40 cellular contexts compared by ENCODE assay signal in genomic region chr2:77633601-77634000, GRCh38.
"Had no signal": no experiment of that assay in that cellular context is flagged by ENCODE, and none has a peak within 500 bp of the region (broad histone marks: within the 10 kb centered on the region; RNA-seq: fewer than 3 reads in every experiment).

No MANE protein-coding gene starts in this region.

- H3K27ac Mint-ChIP-seq: activated naive CD4-positive, alpha-beta T cell treated with anti-CD3 and anti-CD28 coated beads for 36 hours; activated naive CD4-positive, alpha-beta T cell treated with anti-CD3 and anti-CD28 coated beads, Interleukin-2, amount 10 ng/mL, durations not matched to agents 7 days and 5 days; activated naive CD4-positive, alpha-beta T cell treated with anti-CD3 and anti-CD28 coated beads, Interleukin-2, amount 50 U/mL, for 24 hours; activated naive CD4-positive, alpha-beta T cell treated with anti-CD3 and anti-CD28 coated beads, Interleukin-2, amount 50 U/mL, for 72 hours; activated naive CD8-positive, alpha-beta T cell; activated naive CD8-positive, alpha-beta T cell treated with anti-CD3 and anti-CD28 coated beads for 36 hours; activated naive CD8-positive, alpha-beta T cell treated with anti-CD3 and anti-CD28 coated beads, Interleukin-2, amount 10 ng/mL, durations not matched to agents 7 days and 5 days; activated naive CD8-positive, alpha-beta T cell treated with anti-CD3 and anti-CD28 coated beads, Interleukin-2, amount 50 U/mL, for 24 hours; activated T-cell treated with anti-CD3 and anti-CD28 coated beads, Interleukin-2, amount 50 U/mL, for 24 hours; activated T-cell treated with anti-CD3 and anti-CD28 coated beads, Interleukin-2, amount 50 U/mL, for 72 hours; activated T-helper 1 cell treated with anti-CD3 and anti-CD28 coated beads, Interleukin-12 subunit alpha, Interleukin-12 subunit beta, Interleukin-2, Interleukin-4 antibody, amounts not matched to agents 30 ng/mL and 10 ng/mL and 1 ng/mL, durations not matched to agents 14 hours and 24 hours and 36 hours; activated T-helper 17 cell treated with anti-CD3 and anti-CD28 coated beads, Interleukin-2, amount 50 U/mL, for 72 hours; activated T-helper 2 cell treated with anti-CD3 and anti-CD28 coated beads, Interferon-gamma antibody, Interleukin-2, Interleukin-4, amounts not matched to agents 10 μg/mL and 5 μg/mL and 100 μg/mL, durations not matched to agents 14 hours and 24 hours and 36 hours; brain had no signal

- H3K27ac ChIP-seq: adrenal gland, ascending aorta, body of pancreas, brain microvascular endothelial cell, breast epithelium, cardiac muscle cell had no signal

- H3K36me3 ChIP-seq: adrenal gland, ascending aorta, brain microvascular endothelial cell, cardiac muscle cell had no signal

- H3K27me3 ChIP-seq: adrenal gland, ascending aorta, body of pancreas, brain microvascular endothelial cell, breast epithelium, cardiac muscle cell had no signal

- ATAC-seq: activated naive CD4-positive, alpha-beta T cell treated with anti-CD3 and anti-CD28 coated beads, Interleukin-2, amount 50 U/mL, for 72 hours; activated naive CD8-positive, alpha-beta T cell treated with anti-CD3 and anti-CD28 coated beads, Interleukin-2, amount 50 U/mL, for 24 hours; activated T-cell treated with anti-CD3 and anti-CD28 coated beads, Interleukin-2, amount 50 U/mL, for 4 hours; activated T-cell treated with anti-CD3 and anti-CD28 coated beads, Interleukin-2, amount 50 U/mL, for 72 hours; activated T-helper 17 cell treated with anti-CD3 and anti-CD28 coated beads, Interleukin-2, amount 50 U/mL, for 72 hours; body of pancreas had no signal

- H3K27me3 Mint-ChIP-seq: activated naive CD4-positive, alpha-beta T cell treated with anti-CD3 and anti-CD28 coated beads, Interleukin-2, amount 10 ng/mL, durations not matched to agents 7 days and 5 days; activated naive CD4-positive, alpha-beta T cell treated with anti-CD3 and anti-CD28 coated beads, Interleukin-2, amount 50 U/mL, for 24 hours; activated naive CD8-positive, alpha-beta T cell; activated naive CD8-positive, alpha-beta T cell treated with anti-CD3 and anti-CD28 coated beads for 36 hours; activated naive CD8-positive, alpha-beta T cell treated with anti-CD3 and anti-CD28 coated beads, Interleukin-2, amount 10 ng/mL, durations not matched to agents 7 days and 5 days; activated naive CD8-positive, alpha-beta T cell treated with anti-CD3 and anti-CD28 coated beads, Interleukin-2, amount 50 U/mL, for 24 hours; activated T-cell treated with anti-CD3 and anti-CD28 coated beads, Interleukin-2, amount 50 U/mL, for 24 hours; activated T-helper 17 cell treated with anti-CD3 and anti-CD28 coated beads, Interleukin-2, amount 50 U/mL, for 72 hours; brain; central memory CD8-positive, alpha-beta T cell had no signal

- H3K4me1 Mint-ChIP-seq: activated naive CD4-positive, alpha-beta T cell treated with anti-CD3 and anti-CD28 coated beads, Interleukin-2, amount 10 ng/mL, durations not matched to agents 7 days and 5 days; activated naive CD4-positive, alpha-beta T cell treated with anti-CD3 and anti-CD28 coated beads, Interleukin-2, amount 50 U/mL, for 24 hours; activated naive CD8-positive, alpha-beta T cell treated with anti-CD3 and anti-CD28 coated beads for 36 hours; activated naive CD8-positive, alpha-beta T cell treated with anti-CD3 and anti-CD28 coated beads, Interleukin-2, amount 10 ng/mL, durations not matched to agents 7 days and 5 days; activated naive CD8-positive, alpha-beta T cell treated with anti-CD3 and anti-CD28 coated beads, Interleukin-2, amount 50 U/mL, for 24 hours; activated T-helper 17 cell treated with anti-CD3 and anti-CD28 coated beads, Interleukin-2, amount 50 U/mL, for 72 hours; central memory CD8-positive, alpha-beta T cell had no signal

- H3K4me3 ChIP-seq: adrenal gland, ascending aorta, body of pancreas, breast epithelium, cardiac muscle cell had no signal

- DNase-seq: activated effector memory CD4-positive, alpha-beta T cell treated with anti-CD3 and anti-CD28 coated beads, Interleukin-2, amount 50 U/mL, for 16 hours; activated effector memory CD4-positive, alpha-beta T cell treated with Interleukin-2 at 50 U/mL for 16 hours; activated gamma-delta T cell; activated gamma-delta T cell treated with Interleukin-2 at 50 U/mL for 16 hours; activated naive CD4-positive, alpha-beta T cell; activated naive CD4-positive, alpha-beta T cell treated with anti-CD3 and anti-CD28 coated beads for 36 hours; activated naive CD4-positive, alpha-beta T cell treated with anti-CD3 and anti-CD28 coated beads, Interleukin-2, amount 10 ng/mL, durations not matched to agents 7 days and 5 days; activated naive CD4-positive, alpha-beta T cell treated with anti-CD3 and anti-CD28 coated beads, Interleukin-2, amount 50 U/mL, for 16 hours; activated naive CD4-positive, alpha-beta T cell treated with Interleukin-2 at 50 U/mL for 16 hours; activated naive CD8-positive, alpha-beta T cell treated with anti-CD3 and anti-CD28 coated beads for 36 hours; activated naive CD8-positive, alpha-beta T cell treated with anti-CD3 and anti-CD28 coated beads, Interleukin-2, amount 10 ng/mL, durations not matched to agents 7 days and 5 days; activated naive CD8-positive, alpha-beta T cell treated with anti-CD3 and anti-CD28 coated beads, Interleukin-2, amount 50 U/mL, for 24 hours; activated T-cell treated with anti-CD3 and anti-CD28 coated beads, Interleukin-2, amount 50 U/mL, for 1 hour; activated T-cell treated with anti-CD3 and anti-CD28 coated beads, Interleukin-2, amount 50 U/mL, for 24 hours; activated T-cell treated with anti-CD3 and anti-CD28 coated beads, Interleukin-2, amount 50 U/mL, for 4 hours; activated T-cell treated with anti-CD3 and anti-CD28 coated beads, Interleukin-2, amount 50 U/mL, for 48 hours; activated T-cell treated with anti-CD3 and anti-CD28 coated beads, Interleukin-2, amount 50 U/mL, for 72 hours; adrenal gland; amniotic stem cell; amygdala; anterior cingulate cortex; aorta; body of pancreas; brain microvascular endothelial cell; caudate nucleus; central memory CD4-positive, alpha-beta T cell; cerebellar nuclear complex had no signal

- H3K4me3 Mint-ChIP-seq: activated naive CD4-positive, alpha-beta T cell treated with anti-CD3 and anti-CD28 coated beads for 36 hours; activated naive CD4-positive, alpha-beta T cell treated with anti-CD3 and anti-CD28 coated beads, Interleukin-2, amount 10 ng/mL, durations not matched to agents 7 days and 5 days; activated naive CD4-positive, alpha-beta T cell treated with anti-CD3 and anti-CD28 coated beads, Interleukin-2, amount 50 U/mL, for 24 hours; activated naive CD8-positive, alpha-beta T cell; activated naive CD8-positive, alpha-beta T cell treated with anti-CD3 and anti-CD28 coated beads for 36 hours; activated naive CD8-positive, alpha-beta T cell treated with anti-CD3 and anti-CD28 coated beads, Interleukin-2, amount 10 ng/mL, durations not matched to agents 7 days and 5 days; activated naive CD8-positive, alpha-beta T cell treated with anti-CD3 and anti-CD28 coated beads, Interleukin-2, amount 50 U/mL, for 24 hours; activated T-cell treated with anti-CD3 and anti-CD28 coated beads, Interleukin-2, amount 50 U/mL, for 24 hours; activated T-cell treated with anti-CD3 and anti-CD28 coated beads, Interleukin-2, amount 50 U/mL, for 4 hours; activated T-cell treated with anti-CD3 and anti-CD28 coated beads, Interleukin-2, amount 50 U/mL, for 72 hours; activated T-helper 1 cell treated with anti-CD3 and anti-CD28 coated beads, Interleukin-12 subunit alpha, Interleukin-12 subunit beta, Interleukin-2, Interleukin-4 antibody, amounts not matched to agents 30 ng/mL and 10 ng/mL and 1 ng/mL, durations not matched to agents 14 hours and 24 hours and 36 hours; activated T-helper 17 cell treated with anti-CD3 and anti-CD28 coated beads, Interleukin-2, amount 50 U/mL, for 72 hours; brain; central memory CD8-positive, alpha-beta T cell had no signal

- FAIRE-seq: astrocyte, bronchial epithelial cell had no signal

- H3K36me3 Mint-ChIP-seq: activated naive CD4-positive, alpha-beta T cell treated with anti-CD3 and anti-CD28 coated beads, Interleukin-2, amount 10 ng/mL, durations not matched to agents 7 days and 5 days; activated naive CD4-positive, alpha-beta T cell treated with anti-CD3 and anti-CD28 coated beads, Interleukin-2, amount 50 U/mL, for 24 hours; activated naive CD8-positive, alpha-beta T cell; activated naive CD8-positive, alpha-beta T cell treated with anti-CD3 and anti-CD28 coated beads for 36 hours; activated naive CD8-positive, alpha-beta T cell treated with anti-CD3 and anti-CD28 coated beads, Interleukin-2, amount 10 ng/mL, durations not matched to agents 7 days and 5 days had no signal

- H3K9me3 ChIP-seq: adrenal gland, ascending aorta, body of pancreas had no signal

- H3K4me1 ChIP-seq: adrenal gland, ascending aorta, body of pancreas, breast epithelium had no signal
